In genomic region chr5:108688487-108688886, GRCh38 we compare ENCODE assay signal across 23 cellular contexts.
"Had no signal": no experiment of that assay in that cellular context is flagged by ENCODE, and none has a peak within 500 bp of the region (broad histone marks: within the 10 kb centered on the region; RNA-seq: fewer than 3 reads in every experiment).

No MANE protein-coding gene starts in this region.

- H3K36me3 ChIP-seq: esophagus muscularis mucosa, left lung, neutrophil, prostate gland, right atrium auricular region, stomach, tibial artery had no signal

- DNase-seq: dermis blood vessel endothelial cell; effector memory CD4-positive, alpha-beta T cell; foreskin melanocyte; immature natural killer cell; kidney; left lung; mesenchymal stem cell; midbrain; naive thymus-derived CD8-positive, alpha-beta T cell; stimulated activated CD4-positive, alpha-beta T cell treated with anti-CD3 and anti-CD28 coated beads, Interleukin-12 subunit alpha, Interleukin-12 subunit beta, amount 100 ng/mL, for 4 hours; stimulated activated CD4-positive, alpha-beta T cell treated with anti-CD3 and anti-CD28 coated beads, Interleukin-2, amount 100 ng/mL, for 24 hours; stimulated activated CD4-positive, alpha-beta T cell treated with anti-CD3 and anti-CD28 coated beads, Interleukin-4, amount 100 ng/mL, for 24 hours; stimulated activated naive CD4-positive, alpha-beta T cell treated with Interleukin-2 at 50 U/mL for 16 hours; stomach had no signal

- H3K36me3 Mint-ChIP-seq: immature natural killer cell; naive thymus-derived CD8-positive, alpha-beta T cell; stimulated activated effector memory CD8-positive, alpha-beta T cell treated with anti-CD3 and anti-CD28 coated beads, Interleukin-12 subunit alpha, Interleukin-12 subunit beta, amount 100 ng/mL, for 72 hours; type B pancreatic cell had no signal

- H3K27me3 Mint-ChIP-seq: type B pancreatic cell had no signal

- H3K4me3 Mint-ChIP-seq: immature natural killer cell; naive thymus-derived CD8-positive, alpha-beta T cell; stimulated activated effector memory CD8-positive, alpha-beta T cell treated with anti-CD3 and anti-CD28 coated beads, Interleukin-12 subunit alpha, Interleukin-12 subunit beta, amount 100 ng/mL, for 72 hours; type B pancreatic cell had no signal

- H3K4me1 ChIP-seq: left lung, prostate gland, right atrium auricular region had no signal

- H3K9me3 ChIP-seq: esophagus muscularis mucosa, left lung, neutrophil, prostate gland, right atrium auricular region, stomach, tibial artery had no signal

- H3K9me3 Mint-ChIP-seq: immature natural killer cell; naive thymus-derived CD8-positive, alpha-beta T cell; stimulated activated effector memory CD8-positive, alpha-beta T cell treated with anti-CD3 and anti-CD28 coated beads, Interleukin-12 subunit alpha, Interleukin-12 subunit beta, amount 100 ng/mL, for 72 hours; type B pancreatic cell had no signal

- H3K27ac Mint-ChIP-seq: immature natural killer cell; naive thymus-derived CD8-positive, alpha-beta T cell; stimulated activated effector memory CD8-positive, alpha-beta T cell treated with anti-CD3 and anti-CD28 coated beads, Interleukin-12 subunit alpha, Interleukin-12 subunit beta, amount 100 ng/mL, for 72 hours; type B pancreatic cell had no signal

- H3K4me1 Mint-ChIP-seq: stimulated activated effector memory CD8-positive, alpha-beta T cell treated with anti-CD3 and anti-CD28 coated beads, Interleukin-12 subunit alpha, Interleukin-12 subunit beta, amount 100 ng/mL, for 72 hours had no signal

- H3K4me2 ChIP-seq: smooth muscle cell had no signal

- H3K27me3 ChIP-seq: esophagus muscularis mucosa, left lung, neutrophil, right atrium auricular region, stomach, tibial artery had no signal

- H3K4me3 ChIP-seq: esophagus muscularis mucosa, left lung, prostate gland, right atrium auricular region, smooth muscle cell, stomach, tibial artery had no signal

- ATAC-seq: left lung; naive thymus-derived CD8-positive, alpha-beta T cell; stimulated activated effector memory CD8-positive, alpha-beta T cell treated with anti-CD3 and anti-CD28 coated beads, Interleukin-12 subunit alpha, Interleukin-12 subunit beta, amount 100 ng/mL, for 72 hours had no signal

- H3K27ac ChIP-seq: left lung, neutrophil, prostate gland, right atrium auricular region, stomach had no signal

- FAIRE-seq: endothelial cell of umbilical vein, kidney had no signal
